In the genomic region with DNA sequence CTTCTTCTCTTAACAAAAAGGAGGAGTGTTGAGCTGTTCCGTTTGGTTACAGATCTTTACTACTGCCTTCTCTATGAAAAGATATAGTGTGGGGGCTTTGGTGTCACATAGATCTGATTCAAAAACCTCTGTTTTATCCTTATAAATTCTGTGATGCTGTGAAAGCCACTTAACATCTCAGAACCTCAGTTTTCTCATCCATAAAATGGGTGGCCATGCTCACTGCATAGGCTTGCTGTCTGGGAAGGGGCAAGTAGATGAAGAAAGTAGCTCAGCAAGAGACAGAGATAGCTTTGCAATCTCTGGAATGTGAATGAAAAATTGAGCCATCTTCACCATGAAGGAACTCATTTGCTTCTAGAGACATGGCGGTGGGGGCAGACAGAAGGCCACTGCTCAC, we compare ENCODE assay signal across 27 cellular contexts.
"Had no signal": no experiment of that assay in that cellular context is flagged by ENCODE, and none has a peak within 500 bp of the region (broad histone marks: within the 10 kb centered on the region; RNA-seq: fewer than 3 reads in every experiment).

No MANE protein-coding gene starts in this region.

- H3K9me3 ChIP-seq: left lung, lower lobe of right lung, ovary, sigmoid colon, spleen, suprapubic skin, thoracic aorta, tibial artery, upper lobe of right lung, uterus had no signal

- H3K4me1 Mint-ChIP-seq: immature natural killer cell; mesothelial cell of epicardium; natural killer cell; stimulated activated effector memory CD8-positive, alpha-beta T cell treated with anti-CD3 and anti-CD28 coated beads, Interleukin-12 subunit alpha, Interleukin-12 subunit beta, amount 100 ng/mL, for 72 hours had no signal

- H3K27ac Mint-ChIP-seq: immature natural killer cell; mesothelial cell of epicardium; naive B cell; natural killer cell; progenitor cell of endocrine pancreas; stimulated activated effector memory CD8-positive, alpha-beta T cell treated with anti-CD3 and anti-CD28 coated beads, Interleukin-12 subunit alpha, Interleukin-12 subunit beta, amount 100 ng/mL, for 72 hours; stimulated activated naive CD8-positive, alpha-beta T cell treated with anti-CD3 and anti-CD28 coated beads, Interleukin-15, Interleukin-2, amounts not matched to agents 100 ng/mL and 50 ng/mL, for 24 hours had no signal

- H3K27ac ChIP-seq: left lung, lower lobe of right lung, ovary, sigmoid colon, spleen, suprapubic skin, thoracic aorta, tibial artery, upper lobe of right lung, uterus had no signal

- H3K27me3 ChIP-seq: left lung, ovary, sigmoid colon, suprapubic skin, tibial artery, upper lobe of right lung, uterus had no signal

- FAIRE-seq: islet of Langerhans, kidney, small intestine had no signal

- H3K4me3 ChIP-seq: left lung, lower lobe of right lung, ovary, sigmoid colon, spleen, suprapubic skin, thoracic aorta, tibial artery, upper lobe of right lung, uterus had no signal

- H3K36me3 Mint-ChIP-seq: immature natural killer cell; mesothelial cell of epicardium; natural killer cell; stimulated activated effector memory CD8-positive, alpha-beta T cell treated with anti-CD3 and anti-CD28 coated beads, Interleukin-12 subunit alpha, Interleukin-12 subunit beta, amount 100 ng/mL, for 72 hours had no signal

- H3K27me3 Mint-ChIP-seq: progenitor cell of endocrine pancreas; stimulated activated naive CD8-positive, alpha-beta T cell treated with anti-CD3 and anti-CD28 coated beads, Interleukin-15, Interleukin-2, amounts not matched to agents 100 ng/mL and 50 ng/mL, for 24 hours had no signal

- ATAC-seq: left colon; left lung; lower lobe of right lung; natural killer cell; right cardiac atrium; stimulated activated effector memory CD8-positive, alpha-beta T cell treated with anti-CD3 and anti-CD28 coated beads, Interleukin-12 subunit alpha, Interleukin-12 subunit beta, amount 100 ng/mL, for 72 hours; upper lobe of right lung had no signal

- H3K4me3 Mint-ChIP-seq: immature natural killer cell; mesothelial cell of epicardium; natural killer cell; stimulated activated effector memory CD8-positive, alpha-beta T cell treated with anti-CD3 and anti-CD28 coated beads, Interleukin-12 subunit alpha, Interleukin-12 subunit beta, amount 100 ng/mL, for 72 hours; stimulated activated naive CD8-positive, alpha-beta T cell treated with anti-CD3 and anti-CD28 coated beads, Interleukin-15, Interleukin-2, amounts not matched to agents 100 ng/mL and 50 ng/mL, for 24 hours had no signal

- DNase-seq: hypothalamus; immature natural killer cell; kidney; left colon; left lung; lower lobe of right lung; mammary epithelial cell; mesenchymal stem cell; naive B cell; natural killer cell; ovary; right cardiac atrium; small intestine; stimulated activated CD4-positive, alpha-beta T cell treated with anti-CD3 and anti-CD28 coated beads, Interleukin-4, amount 100 ng/mL, for 24 hours; stimulated activated naive CD4-positive, alpha-beta T cell; tibial artery; upper lobe of right lung; uterus had no signal

- H3K9me3 Mint-ChIP-seq: immature natural killer cell; natural killer cell; stimulated activated effector memory CD8-positive, alpha-beta T cell treated with anti-CD3 and anti-CD28 coated beads, Interleukin-12 subunit alpha, Interleukin-12 subunit beta, amount 100 ng/mL, for 72 hours; stimulated activated naive CD8-positive, alpha-beta T cell treated with anti-CD3 and anti-CD28 coated beads, Interleukin-15, Interleukin-2, amounts not matched to agents 100 ng/mL and 50 ng/mL, for 24 hours had no signal

- H3K4me1 ChIP-seq: sigmoid colon, upper lobe of right lung, uterus had no signal

- H3K36me3 ChIP-seq: left lung, lower lobe of right lung, ovary, sigmoid colon, spleen, suprapubic skin, thoracic aorta, tibial artery, upper lobe of right lung, uterus had no signal
